17 cellular contexts compared by ENCODE assay signal in the genomic region with DNA sequence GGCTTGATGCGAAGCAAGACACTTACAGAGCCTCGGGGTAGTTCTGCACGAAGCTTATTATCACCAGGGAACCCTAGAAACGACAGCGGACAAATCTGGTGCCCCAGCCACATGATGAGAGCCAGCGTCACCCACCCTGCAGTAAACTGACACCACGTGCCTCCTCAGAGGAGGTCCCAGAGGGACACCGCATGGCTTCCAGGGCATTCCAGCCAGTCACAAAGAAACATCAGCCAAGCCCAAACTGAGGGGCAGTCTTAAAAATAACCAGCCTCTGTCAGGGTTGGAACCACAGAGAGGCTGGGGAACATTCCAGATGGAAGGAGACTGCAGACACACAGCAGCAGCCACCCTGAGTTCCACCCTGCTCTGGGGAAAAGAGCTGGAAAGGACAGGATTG. TPM values are rescaled to one million over a fixed set of nuclear protein-coding genes. Genes with fewer than 3 reads are reported as not detected.
"Had no signal": no experiment of that assay in that cellular context is flagged by ENCODE, and none has a peak within 500 bp of the region (broad histone marks: within the 10 kb centered on the region; RNA-seq: fewer than 3 reads in every experiment).

No MANE protein-coding gene starts in this region.

- H3K27ac ChIP-seq: adrenal gland, esophagus muscularis mucosa, ovary had no signal

- H3K27ac Mint-ChIP-seq: activated naive CD4-positive, alpha-beta T cell treated with anti-CD3 and anti-CD28 coated beads for 36 hours; WTC11 had no signal

- H3K4me3 ChIP-seq: adrenal gland, dorsolateral prefrontal cortex, esophagus muscularis mucosa, ovary had no signal

- H3K9me3 Mint-ChIP-seq: activated naive CD4-positive, alpha-beta T cell treated with anti-CD3 and anti-CD28 coated beads for 36 hours had no signal

- H3K36me3 ChIP-seq: adrenal gland, esophagus muscularis mucosa, ovary had no signal

- H3K4me3 Mint-ChIP-seq: activated naive CD4-positive, alpha-beta T cell treated with anti-CD3 and anti-CD28 coated beads for 36 hours; brain; neural crest cell; WTC11 had no signal

- ATAC-seq: left colon, WTC11 had no signal

- DNase-seq: activated CD4-positive, alpha-beta T cell treated with anti-CD3 and anti-CD28 coated beads for 48 hours; left colon; mammary epithelial cell; retina; stimulated activated CD4-positive, alpha-beta T cell treated with anti-CD3 and anti-CD28 coated beads, Interleukin-2, amount 100 ng/mL, for 24 hours; stimulated activated naive CD4-positive, alpha-beta T cell; substantia nigra had no signal

- H3K27me3 Mint-ChIP-seq: brain had no signal

- H3K9me3 ChIP-seq: adrenal gland, esophagus muscularis mucosa, ovary had no signal

- H3K27me3 ChIP-seq: adrenal gland, dorsolateral prefrontal cortex, esophagus muscularis mucosa, ovary had no signal

RNA-seq across cellular contexts. Expression of gene HGFAC, which starts 36.6 kb away (rescaled TPM):
- total RNA-seq: activated naive CD4-positive, alpha-beta T cell treated with anti-CD3 and anti-CD28 coated beads for 36 hours; left colon; mammary epithelial cell; SK-MEL-5; ureter had no signal
- polyA plus RNA-seq: mammary epithelial cell had no signal

RNA-seq across cellular contexts. Expression of gene DOK7, which starts 57.9 kb away (rescaled TPM):
- total RNA-seq: activated naive CD4-positive, alpha-beta T cell treated with anti-CD3 and anti-CD28 coated beads for 36 hours; neural crest cell; SK-MEL-5 had no signal
